Comparison of ENCODE assay signal across 9 cellular contexts in the genomic region with DNA sequence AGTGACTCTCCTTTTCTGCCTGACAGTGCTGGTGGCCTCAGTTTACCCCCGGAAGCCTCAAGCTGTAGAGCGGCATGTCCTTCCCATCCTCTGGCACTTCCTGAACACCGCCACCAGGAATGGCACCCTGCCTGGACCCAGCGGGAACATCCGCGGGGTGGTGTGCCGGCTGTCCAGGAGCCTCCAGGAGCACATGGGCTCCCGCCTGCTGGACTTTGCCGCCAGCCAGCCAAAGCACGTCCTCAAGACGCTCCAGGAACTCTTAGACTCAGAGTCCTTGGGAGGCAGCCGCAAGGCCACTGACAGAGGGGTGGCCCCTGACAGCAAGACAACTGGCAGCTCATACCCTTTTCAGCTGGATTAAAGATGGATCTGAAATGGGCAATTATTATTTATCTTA. TPM values are rescaled to one million over a fixed set of nuclear protein-coding genes. Genes with fewer than 3 reads are reported as not detected.
"Had no signal": no experiment of that assay in that cellular context is flagged by ENCODE, and none has a peak within 500 bp of the region (broad histone marks: within the 10 kb centered on the region; RNA-seq: fewer than 3 reads in every experiment).

No MANE protein-coding gene starts in this region.

- H3K4me1 ChIP-seq: HAP-1 had no signal

- H3K27ac ChIP-seq: HL-60 had no signal

- H3K36me3 ChIP-seq: HAP-1 had no signal

- H3K9me3 ChIP-seq: HAP-1 had no signal

- DNase-seq: H7, HFFc6 had no signal

- FAIRE-seq: HepG2 had no signal

- H3K4me2 ChIP-seq: GM23338 had no signal

- H3K4me3 ChIP-seq: GM23338, HAP-1 had no signal

- H2AFZ ChIP-seq: GM23338 had no signal

RNA-seq across cellular contexts. Expression of a gene that starts 22.6 kb away (rescaled TPM):
- total RNA-seq: GM23338, H4, H7, HepG2, HFFc6, HT1080 had no signal
- polyA plus RNA-seq: GM23338, HepG2, IgD-negative memory B cell had no signal
